Comparison of ENCODE assay signal across 8 cellular contexts in the genomic region with DNA sequence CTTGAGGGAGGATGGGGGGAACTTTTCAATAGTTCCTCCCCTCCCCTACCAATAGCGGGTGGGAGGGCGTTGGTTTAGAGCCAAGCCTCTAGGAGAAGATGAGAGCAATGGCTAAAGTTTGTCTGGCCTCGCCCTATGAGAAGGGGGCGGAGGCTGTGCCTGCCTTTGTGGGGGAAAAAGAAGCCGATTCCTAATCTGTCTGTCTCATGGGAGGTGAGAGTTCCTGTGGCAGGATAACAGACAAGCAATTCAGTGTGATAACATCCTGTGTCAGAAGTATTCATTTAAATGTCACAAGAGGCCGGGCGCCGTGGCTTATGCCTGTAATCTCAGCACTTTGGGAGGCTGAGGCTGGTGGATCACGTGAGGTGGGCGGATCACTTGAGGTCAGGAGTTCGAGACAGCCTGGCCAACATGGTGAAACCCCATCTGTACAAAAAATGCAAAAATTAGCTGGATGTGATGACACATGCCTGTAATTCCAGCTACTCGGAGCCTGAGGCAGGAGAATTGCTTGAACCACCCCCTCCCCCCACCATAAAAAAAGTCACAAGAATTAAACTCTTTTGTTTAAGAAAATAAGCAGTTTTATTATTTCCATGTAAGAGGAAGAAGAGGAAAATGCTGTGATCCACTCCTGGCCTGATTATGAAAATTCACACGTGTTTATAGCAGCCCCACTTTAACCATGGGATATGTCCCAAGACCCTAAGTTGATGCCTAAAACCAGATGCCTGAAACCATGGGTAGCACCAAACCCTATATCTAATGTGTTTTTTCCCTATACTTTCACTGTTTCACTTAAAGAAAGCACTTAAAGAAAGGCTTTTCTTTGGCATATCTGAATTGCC. TPM values are rescaled to one million over a fixed set of nuclear protein-coding genes. Genes with fewer than 3 reads are reported as not detected.
DNase-seq lines count a peak whose midpoint lies in the region; ATAC-seq, FAIRE-seq and TF ChIP-seq lines count a peak whose summit lies in the region.

No MANE protein-coding gene starts in this region.

- H3K27me3 Mint-ChIP-seq in T-helper 17 cell (no peaks in the 10 kb centered on the region), immature natural killer cell (ENCODE audit: low read depth in 3 of 3) (peaks cover 25 to 33% (median 26%) of the 10 kb centered on the region in 3 donors)

- H3K36me3 ChIP-seq in ascending aorta: peaks cover 0 to 5% of the 10 kb centered on the region in 2 donors

- no peaks in the 10 kb centered on the region for H3K9me3 Mint-ChIP-seq in immature natural killer cell

- DNase-seq in GM12891 (ENCODE audit: insufficient read length, low spot score) (peak; percentile 29), T-helper 17 cell (peak; percentile 48 to 70 (median 55)), ascending aorta (ENCODE audit: low spot score in 2 of 2) (peak; percentile 73 to 91), immature natural killer cell (peak; percentile 90 to 95 (median 95)), NCI-H748 (lab: John Stamatoyannopoulos, UW; ENCODE audit: unreplicated experiment) (no peak), NCI-H446 treated with DMSO at 0.1 percent for 48 hours (lab: John Stamatoyannopoulos, UW) (no peak)
- DNase-seq in stimulated activated CD4-positive, alpha-beta T cell treated with anti-CD3 and anti-CD28 coated beads, Interleukin-15, amount 100 ng/mL, for 48 hours (ENCODE audit: low read depth in 2 of 2): peak; percentile 86 to 90

- FAIRE-seq in GM12891 (lab: Jason Lieb, UNC): peak; percentile 82

- H3K36me3 Mint-ChIP-seq in T-helper 17 cell (ENCODE audit: low read depth) (peaks cover 31% of the 10 kb centered on the region), immature natural killer cell (peaks cover 0 to 41% (median 28%) of the 10 kb centered on the region in 3 donors)

- TF ChIP-seq POLR2A in GM12891 (IDR thresholded peaks at IDR 0.05; ENCODE audit: low read depth, low read length): peak; percentile 63

- H3K27ac Mint-ChIP-seq in T-helper 17 cell (peak overlapping the region; percentile 97), immature natural killer cell (peak overlapping the region; percentile 98 to 100 (median 100))

- TF ChIP-seq CTCF in ascending aorta (IDR thresholded peaks at IDR 0.05): no peak

- H3K4me1 ChIP-seq in ascending aorta: peaks cover 9 to 26% of the 10 kb centered on the region in 2 donors

- no peaks in the 10 kb centered on the region for H3K27me3 ChIP-seq in ascending aorta

- no peaks in the 10 kb centered on the region for H3K9me3 ChIP-seq in T-helper 17 cell (ENCODE audit: control insufficient read depth, low read length, poor library complexity, severe bottlenecking)
- H3K9me3 ChIP-seq in ascending aorta: no peaks in the 10 kb centered on the region

- peaks cover 56% of the 10 kb centered on the region for H3K4me1 Mint-ChIP-seq in T-helper 17 cell
- H3K4me1 Mint-ChIP-seq in immature natural killer cell: peaks cover 75 to 84% of the 10 kb centered on the region in 2 donors

- peak overlapping the region; percentile 96 to 97 for H3K27ac ChIP-seq in ascending aorta

- H3K4me3 ChIP-seq in ascending aorta: peak overlapping the region; percentile 74 to 85

- intact Hi-C loops in ascending aorta (cut with DNase I): loop anchor here (2.0 to 5.0 kb wide), 6 partner anchors 68 to 992 kb away; partner anchors contain the start of genes CCT6B, SLFN12, TAF15 and ZNF830

- ATAC-seq in HG03175 (IDR thresholded peaks at IDR 0.05; ENCODE audit: unreplicated experiment) (peak; percentile 65), T-helper 17 cell (peak; percentile 33)

- H3K4me3 Mint-ChIP-seq in T-helper 17 cell (peak overlapping the region; percentile 98), immature natural killer cell (peak overlapping the region; percentile 99 to 100 (median 100))

TF ChIP-seq in GM12891, 5 proteins besides CTCF, POLR2A, EP300 and RAD21:
- TF ChIP-seq TAF1 (IDR thresholded peaks at IDR 0.05; ENCODE audit: low read depth, low read length) (no peak), POLR2AphosphoS5 (IDR thresholded peaks at IDR 0.05; ENCODE audit: low read depth, low read length) (no peak), SPI1 (IDR thresholded peaks at IDR 0.05; ENCODE audit: low read depth, low read length) (no peak), PAX5 (IDR thresholded peaks at IDR 0.05; ENCODE audit: insufficient read depth, low read length, severe bottlenecking) (no peak), POU2F2 (IDR thresholded peaks at IDR 0.05; ENCODE audit: low read depth, low read length) (no peak)

RNA-seq across cellular contexts. Expression of gene SLFN5, which starts 1.7 kb away (rescaled TPM):
- polyA plus RNA-seq in GM12891 (2012; ENCODE audit: low read depth, missing spikeins): 8.3 TPM
- total RNA-seq in T-helper 17 cell (100 to 1,000 TPM; 104 to 109 TPM), ascending aorta (13.0 TPM)
- polyA plus RNA-seq in immature natural killer cell: 100 to 1,000 TPM in 1 of 3 donors, 10 to 100 TPM in 2; 38.5 to 156 (median 84.2) TPM

RNA-seq across cellular contexts. Expression of gene SLC35G3, which starts 50.4 kb away (rescaled TPM):
- not detected for polyA plus RNA-seq in GM12891 (2012; ENCODE audit: low read depth, missing spikeins)
- total RNA-seq in T-helper 17 cell (under 1 TPM in 1 of 2 donors, not detected in 1; 0.32 TPM), ascending aorta (not detected)
- not detected for polyA plus RNA-seq in immature natural killer cell

Comparison
In these comparisons a context has a peak if more than half of its experiments do, and no peak if none do; other contexts are left out.
1. DNase-seq: peak in GM12891 (single experiment), T-helper 17 cell (3 of 3), ascending aorta (2 of 2), immature natural killer cell (3 of 3) and stimulated activated CD4-positive, alpha-beta T cell treated with anti-CD3 and anti-CD28 coated beads, Interleukin-15, amount 100 ng/mL, for 48 hours (2 of 2); none in NCI-H748 (single experiment) and NCI-H446 treated with DMSO at 0.1 percent for 48 hours (single experiment).